Comparison of ENCODE assay signal across 27 cellular contexts in the genomic region with DNA sequence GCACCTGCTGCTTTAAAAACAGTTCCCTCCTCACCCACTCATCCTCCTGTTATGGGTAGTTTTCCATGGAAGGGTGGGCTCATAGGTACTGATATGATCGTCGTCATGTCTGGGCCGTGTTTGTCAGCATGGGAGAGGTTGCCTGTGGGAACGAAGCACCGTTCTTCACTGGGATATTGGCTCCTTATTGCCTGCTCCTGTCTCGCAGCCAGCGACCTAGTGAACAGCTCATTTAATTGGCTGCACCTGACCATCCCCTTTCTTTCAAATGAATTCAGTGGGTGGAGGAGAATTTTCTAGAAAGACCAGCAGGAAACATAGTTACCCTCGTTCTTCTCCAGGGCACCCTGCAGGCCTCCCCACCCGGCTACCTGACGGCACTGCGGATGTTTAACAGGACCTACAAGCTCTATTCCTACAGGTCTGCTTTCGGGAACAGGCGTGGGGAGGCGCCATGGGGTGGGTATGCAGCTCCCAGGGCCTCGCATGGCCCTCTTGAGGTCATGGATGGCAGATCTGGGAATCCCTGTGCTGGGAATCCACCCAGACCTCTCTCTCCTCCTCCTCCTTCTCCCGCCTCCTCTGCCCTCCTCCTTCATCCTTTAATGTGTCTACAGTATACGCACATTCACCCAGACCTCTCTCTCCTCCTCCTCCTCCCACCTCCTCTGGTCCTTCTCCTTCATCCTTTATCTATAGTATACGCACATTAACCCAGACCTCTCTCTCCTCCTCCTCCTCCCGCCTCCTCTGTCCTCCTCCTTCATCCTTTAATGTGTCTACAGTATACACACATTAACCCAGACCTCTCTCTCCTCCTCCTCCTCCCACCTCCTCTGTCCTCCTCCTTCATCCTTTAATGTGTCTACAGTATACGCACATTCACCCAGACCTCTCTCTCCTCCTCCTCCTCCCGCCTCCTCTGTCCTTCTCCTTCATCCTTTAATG. TPM values are rescaled to one million over a fixed set of nuclear protein-coding genes. Genes with fewer than 3 reads are reported as not detected.
DNase-seq lines count a peak whose midpoint lies in the region; ATAC-seq and TF ChIP-seq lines count a peak whose summit lies in the region.
"Had no signal": no experiment of that assay in that cellular context is flagged by ENCODE, and none has a peak within 500 bp of the region (broad histone marks: within the 10 kb centered on the region; RNA-seq: fewer than 3 reads in every experiment).

No MANE protein-coding gene starts in this region.

- peak overlapping the region; percentile 0 for H3K27ac ChIP-seq in right cardiac atrium (ENCODE audit: low read length)
- H3K27ac ChIP-seq in testis = peak overlapping the region; percentile 56 to 84

- WGBS in right cardiac atrium = 91% methylated on average over 21 of the region's 21 CpGs
- 78 to 84% methylated on average over 21 of the region's 21 CpGs for WGBS in testis, 2 donors

- no peaks in the 10 kb centered on the region for H3K4me1 Mint-ChIP-seq in activated naive CD4-positive, alpha-beta T cell treated with anti-CD3 and anti-CD28 coated beads, Interleukin-2, amount 10 ng/mL, durations not matched to agents 7 days and 5 days

- H3K27me3 ChIP-seq in right cardiac atrium (ENCODE audit: control insufficient read depth, insufficient read depth) (no peaks in the 10 kb centered on the region), testis (no peaks in the 10 kb centered on the region)
- H3K27me3 ChIP-seq: MG63 had no signal

- TF ChIP-seq POLR2A in testis (IDR thresholded peaks at IDR 0.05) = no peak

- DNase-seq in activated naive CD4-positive, alpha-beta T cell treated with anti-CD3 and anti-CD28 coated beads, Interleukin-2, amount 50 U/mL, for 72 hours (ENCODE audit: low spot score in 2 of 2) = no peak
- no peak for DNase-seq in activated naive CD4-positive, alpha-beta T cell treated with anti-CD3 and anti-CD28 coated beads, Interleukin-2, amount 10 ng/mL, durations not matched to agents 7 days and 5 days
- DNase-seq in right cardiac atrium = peak in 1 of 3 donors; percentile 24
- no peak for DNase-seq in cardiac septum (ENCODE audit: low spot score)
- DNase-seq in mesenteric fat pad (ENCODE audit: low spot score) = peak; percentile 60
- DNase-seq in testis = no peak
- no peak for DNase-seq in effector CD8-positive, alpha-beta T cell (lab: John Stamatoyannopoulos, UW)
- DNase-seq: 8988T; ACHN; Calu3; DMS79 treated with DMSO at 0.1 percent for 48 hours; GF-D8; IMR-90; KG1; MG63; NCI-H1105 treated with DMSO at 0.1 percent for 48 hours; NCI-H146; NCI-H1930; NCI-H2107; NCI-H446; NCI-H524 treated with DMSO at 0.1 percent for 48 hours; NCI-H774; NK-92 treated with Interleukin-12 subunit alpha and Interleukin-12 subunit beta, amount 100 ng/mL, for 24 hours; RPMI8226 had no signal

- no peaks in the 10 kb centered on the region for H3K9me3 Mint-ChIP-seq in activated naive CD4-positive, alpha-beta T cell treated with anti-CD3 and anti-CD28 coated beads, Interleukin-2, amount 50 U/mL, for 72 hours
- H3K9me3 Mint-ChIP-seq in activated naive CD4-positive, alpha-beta T cell treated with anti-CD3 and anti-CD28 coated beads, Interleukin-2, amount 10 ng/mL, durations not matched to agents 7 days and 5 days = no peaks in the 10 kb centered on the region

- H3K4me3 Mint-ChIP-seq in activated naive CD4-positive, alpha-beta T cell treated with anti-CD3 and anti-CD28 coated beads, Interleukin-2, amount 10 ng/mL, durations not matched to agents 7 days and 5 days = no peak overlapping the region

- no peak for TF ChIP-seq CTCF in testis (IDR thresholded peaks at IDR 0.05)

- CTCF ChIA-PET in activated naive CD4-positive, alpha-beta T cell treated with anti-CD3 and anti-CD28 coated beads, Interleukin-2, amount 10 ng/mL, durations not matched to agents 7 days and 5 days (lab: Charles Lee) = no interaction called here

- H3K9me3 ChIP-seq in right cardiac atrium (ENCODE audit: control insufficient read depth, low read length) (no peaks in the 10 kb centered on the region), testis (no peaks in the 10 kb centered on the region)
- H3K9me3 ChIP-seq: MG63 had no signal

- intact Hi-C loops in right cardiac atrium (cut with DNase I) (no loop called here), cardiac septum (cut with DNase I) (no loop called here), testis (cut with DNase I; ENCODE audit: low total_unique reads) (no loop called here)

- no peaks in the 10 kb centered on the region for H3K36me3 Mint-ChIP-seq in activated naive CD4-positive, alpha-beta T cell treated with anti-CD3 and anti-CD28 coated beads, Interleukin-2, amount 50 U/mL, for 72 hours
- H3K36me3 Mint-ChIP-seq in activated naive CD4-positive, alpha-beta T cell treated with anti-CD3 and anti-CD28 coated beads, Interleukin-2, amount 10 ng/mL, durations not matched to agents 7 days and 5 days = peaks cover 11% of the 10 kb centered on the region

- peak overlapping the region; percentile 39 to 85 for H3K27ac Mint-ChIP-seq in activated naive CD4-positive, alpha-beta T cell treated with anti-CD3 and anti-CD28 coated beads, Interleukin-2, amount 50 U/mL, for 72 hours
- no peak overlapping the region for H3K27ac Mint-ChIP-seq in activated naive CD4-positive, alpha-beta T cell treated with anti-CD3 and anti-CD28 coated beads, Interleukin-2, amount 10 ng/mL, durations not matched to agents 7 days and 5 days

- no peak for ATAC-seq in activated naive CD4-positive, alpha-beta T cell treated with anti-CD3 and anti-CD28 coated beads, Interleukin-2, amount 50 U/mL, for 72 hours
- ATAC-seq in right cardiac atrium = no peak
- no peak for ATAC-seq in GM18909 (IDR thresholded peaks at IDR 0.05; ENCODE audit: poor library complexity, unreplicated experiment)
- ATAC-seq: HCT116, SK-N-SH treated with all-trans-retinoic acid at 6 μM for 48 hours had no signal

- H3K4me1 ChIP-seq in right cardiac atrium (ENCODE audit: control insufficient read depth, insufficient read depth, low read length) = peaks cover 21% of the 10 kb centered on the region
- peaks cover 29% of the 10 kb centered on the region for H3K4me1 ChIP-seq in testis

- H3K27me3 Mint-ChIP-seq in activated naive CD4-positive, alpha-beta T cell treated with anti-CD3 and anti-CD28 coated beads, Interleukin-2, amount 10 ng/mL, durations not matched to agents 7 days and 5 days = no peaks in the 10 kb centered on the region

- H3K36me3 ChIP-seq in testis (ENCODE audit: low read depth, missing control alignments) = no peaks in the 10 kb centered on the region
- H3K36me3 ChIP-seq: MG63 had no signal

- H3K4me3 ChIP-seq in right cardiac atrium (ENCODE audit: low read length) (no peak overlapping the region), testis (no peak overlapping the region)
- H3K4me3 ChIP-seq: MG63 had no signal

RNA-seq across cellular contexts. Expression of gene ENTPD6, which starts 21.9 kb away (rescaled TPM):
- total RNA-seq in activated naive CD4-positive, alpha-beta T cell treated with anti-CD3 and anti-CD28 coated beads, Interleukin-2, amount 50 U/mL, for 72 hours = 10 to 100 TPM; 38.8 to 45.6 TPM
- total RNA-seq in right cardiac atrium (100 to 1,000 TPM; 102 to 132 (median 127) TPM), cardiac septum (102 TPM), mesenteric fat pad (54.3 TPM), testis (100 to 1,000 TPM; 157 to 204 TPM)
- polyA plus RNA-seq in right cardiac atrium (146 TPM), testis (ENCODE audit: insufficient read depth, low read depth, low replicate concordance) (80.7 TPM)

RNA-seq across cellular contexts. Expression of gene PYGB, which starts 30.4 kb away (rescaled TPM):
- 10 to 100 TPM; 19.1 to 30.8 TPM for total RNA-seq in activated naive CD4-positive, alpha-beta T cell treated with anti-CD3 and anti-CD28 coated beads, Interleukin-2, amount 50 U/mL, for 72 hours
- total RNA-seq in right cardiac atrium = 100 to 1,000 TPM; 154 to 219 (median 194) TPM
- polyA plus RNA-seq in right cardiac atrium = 136 TPM
- total RNA-seq in cardiac septum = 386 TPM
- 121 TPM for total RNA-seq in mesenteric fat pad
- 10 to 100 TPM; 91.5 TPM for total RNA-seq in testis
- polyA plus RNA-seq in testis (ENCODE audit: insufficient read depth, low read depth, low replicate concordance) = 50.8 TPM
